ENCODE assay signal across 17 cellular contexts in genomic region chr17:79485991-79486390, GRCh38.
DNase-seq lines count a peak whose midpoint lies in the region; FAIRE-seq and TF ChIP-seq lines count a peak whose summit lies in the region.
"Had no signal": no experiment of that assay in that cellular context is flagged by ENCODE, and none has a peak within 500 bp of the region (broad histone marks: within the 10 kb centered on the region; RNA-seq: fewer than 3 reads in every experiment).

No MANE protein-coding gene starts in this region.

- H3K23ac ChIP-seq in H1 (ENCODE audit: insufficient read length) (no peak overlapping the region), neuronal stem cell (ENCODE audit: low read depth, low read length, poor library complexity) (no peak overlapping the region)

- H3K4ac ChIP-seq in H1 (replicated peaks; ENCODE audit: insufficient read length, low read depth, low read length) (no peak overlapping the region), neuronal stem cell (ENCODE audit: low read length) (peak overlapping the region; percentile 95)

- H2BK12ac ChIP-seq in H1 (ENCODE audit: low read depth, low read length) (0 out of 2 replicates have a peak overlapping the region, but pooled peaks have one; percentile 75), neuronal stem cell (ENCODE audit: low read length) (peak overlapping the region; percentile 93)

- peak overlapping the region; percentile 38; the same call in 1 of the 2 replicates for H3K18ac ChIP-seq in H1 (ENCODE audit: extremely low read depth, low read length)
- peak overlapping the region; percentile 93 for H3K18ac ChIP-seq in neuronal stem cell (ENCODE audit: low read length)

- H4K8ac ChIP-seq in H1 (ENCODE audit: extremely low read depth, insufficient read depth, low read length), result no peak overlapping the region
- no peak overlapping the region for H4K8ac ChIP-seq in neuronal stem cell (ENCODE audit: low read depth, low read length)

- H3K14ac ChIP-seq in H1 (ENCODE audit: insufficient read length), result no peak overlapping the region
- H3K14ac ChIP-seq in neuronal stem cell (ENCODE audit: low read length), result no peak overlapping the region

- 74% methylated on average over 14 of the region's 17 CpGs; no CpG with 5 or more reads in 1 of the 2 experiments for WGBS in H1 (ENCODE audit: extremely low coverage in 1 of 2, insufficient coverage in 1 of 2, insufficient read length in 1 of 2, insufficient replicate concordance in 2 of 2, low coverage in 1 of 2, low lambda C conversion rate in 2 of 2, missing lambda C conversion rate in 1 of 2), 2 experiments
- WGBS in neuronal stem cell (ENCODE audit: extremely low coverage in 2 of 2, insufficient read length in 2 of 2, insufficient replicate concordance in 1 of 2), 2 donors, result no CpG with 5 or more reads among the region's 17 CpGs

- H2BK15ac ChIP-seq in H1 (ENCODE audit: low read length) (peak overlapping the region; percentile 40; the same call in 1 of the 2 replicates), neuronal stem cell (ENCODE audit: low read length) (peak overlapping the region; percentile 96)

- H3K4me1 ChIP-seq in BLaER1 treated with 17β-estradiol and CSF1 and Interleukin-3, amounts not matched to agents 10 nM and 100 nM, result peaks cover 0 to 55% (median 48%) of the 10 kb centered on the region in 10 experiments; a peak in 17 of 20 replicates
- peaks cover 0 to 25% (median 11%) of the 10 kb centered on the region in 4 experiments; a peak in 6 of 7 replicates for H3K4me1 ChIP-seq in H1 (replicated peaks in 1 of 4; ENCODE audit: control insufficient read depth in 3 of 4, insufficient read depth in 4 of 4, low read length in 3 of 4)
- peaks cover 0 to 27% of the 10 kb centered on the region in 2 donors for H3K4me1 ChIP-seq in neuronal stem cell (ENCODE audit: control insufficient read depth in 2 of 2, insufficient read depth in 1 of 2, low read depth in 1 of 2, low read length in 2 of 2)

- H3K27me3 ChIP-seq in BLaER1 treated with 17β-estradiol and CSF1 and Interleukin-3, amounts not matched to agents 10 nM and 100 nM, result peaks cover 38 to 58% (median 46%) of the 10 kb centered on the region in 11 experiments
- H3K27me3 ChIP-seq in WERI-Rb-1 (ENCODE audit: insufficient read depth, low read depth, severe bottlenecking) (no peaks in the 10 kb centered on the region), H1 (replicated peaks in 1 of 4; ENCODE audit: control insufficient read depth in 3 of 4, extremely low read depth in 1 of 4, insufficient read depth in 3 of 4, low read length in 3 of 4) (peaks cover 0 to 3% (median 0%) of the 10 kb centered on the region in 4 experiments; a peak in 2 of 7 replicates), neuronal stem cell (ENCODE audit: control insufficient read depth in 3 of 3, insufficient read depth in 3 of 3, low read depth in 1 of 3, low read length in 3 of 3) (peaks cover 0 to 9% (median 0%) of the 10 kb centered on the region in 3 experiments)

- TF ChIP-seq CTCF in WERI-Rb-1 (IDR thresholded peaks at IDR 0.05; ENCODE audit: low read depth, low read length), result no peak
- TF ChIP-seq CTCF in H1 (IDR thresholded peaks at IDR 0.05; ENCODE audit: control extremely low read depth in 1 of 3, insufficient read depth in 1 of 3, low read depth in 1 of 3, low read length in 3 of 3), result no peak

- H3K4me2 ChIP-seq in BLaER1 treated with 17β-estradiol and CSF1 and Interleukin-3, amounts not matched to agents 10 nM and 100 nM, result peak overlapping the region in 8 of 11 experiments; percentile 28 to 77 (median 60); a peak in 12 of 22 replicates
- no peak overlapping the region; a peak in 1 of 4 replicates for H3K4me2 ChIP-seq in H1 (ENCODE audit: insufficient read depth in 1 of 2, low read depth in 2 of 2, low read length in 2 of 2)
- H3K4me2 ChIP-seq in neuronal stem cell (ENCODE audit: insufficient read depth, low read length, poor library complexity, severe bottlenecking), result no peak overlapping the region

- peaks cover 0 to 19% (median 0%) of the 10 kb centered on the region in 11 experiments; a peak in 4 of 22 replicates for H4K20me1 ChIP-seq in BLaER1 treated with 17β-estradiol and CSF1 and Interleukin-3, amounts not matched to agents 10 nM and 100 nM
- no peaks in the 10 kb centered on the region for H4K20me1 ChIP-seq in H1 (replicated peaks in 1 of 2; ENCODE audit: control insufficient read depth in 1 of 2, insufficient read depth in 2 of 2, low read length in 2 of 2)

- H2AFZ ChIP-seq in H1 (ENCODE audit: low read length), result no peak overlapping the region
- H2AFZ ChIP-seq in neuronal stem cell (ENCODE audit: low read length), result no peak overlapping the region

- H2BK5ac ChIP-seq in H1 (ENCODE audit: low read depth, low read length) (0 out of 2 replicates have a peak overlapping the region, but pooled peaks have one; percentile 52), neuronal stem cell (ENCODE audit: low read length) (no peak overlapping the region)

- H3K23me2 ChIP-seq in H1 (ENCODE audit: low read depth, low read length), result peaks cover 4% of the 10 kb centered on the region; the same call in 1 of the 2 replicates

- H2BK120ac ChIP-seq in H1 (replicated peaks; ENCODE audit: low read depth, low read length) (no peak overlapping the region), neuronal stem cell (ENCODE audit: low read depth, low read length) (no peak overlapping the region)

- POLR2A ChIA-PET in H1 (lab: Charles Lee; ENCODE audit: partially characterized antibody), result interaction anchor here (0.7 kb wide), 1 partner anchor 9 kb away, joined by 3 read pairs; no protein-coding TSS in a partner anchor

- H3K4me3 ChIP-seq in BLaER1 treated with 17β-estradiol and CSF1 and Interleukin-3, amounts not matched to agents 10 nM and 100 nM, result no peak overlapping the region
- H3K4me3 ChIP-seq in WERI-Rb-1 (ENCODE audit: low read depth, low read length) (no peak overlapping the region), H1 (ENCODE audit: extremely low read depth in 1 of 4, insufficient read depth in 2 of 4, low read depth in 3 of 4, low read length in 4 of 4) (no peak overlapping the region), neuronal stem cell (ENCODE audit: low read length in 2 of 2) (no peak overlapping the region)

- no peak overlapping the region for H3K27ac ChIP-seq in BLaER1 treated with 17β-estradiol and CSF1 and Interleukin-3, amounts not matched to agents 10 nM and 100 nM
- H3K27ac ChIP-seq in WERI-Rb-1 (peak overlapping the region; percentile 52), H1 (ENCODE audit: low read depth, low read length) (no peak overlapping the region), neuronal stem cell (replicated peaks; ENCODE audit: low read length) (no peak overlapping the region)

- H3K79me2 ChIP-seq in H1 (ENCODE audit: control insufficient read depth in 1 of 2, insufficient read depth in 2 of 2, low read length in 2 of 2), result no peaks in the 10 kb centered on the region

- no peak overlapping the region for H3K9ac ChIP-seq in BLaER1 treated with 17β-estradiol and CSF1 and Interleukin-3, amounts not matched to agents 10 nM and 100 nM
- H3K9ac ChIP-seq in H1 (replicated peaks in 1 of 4; ENCODE audit: extremely low read depth in 1 of 4, low read depth in 3 of 4, low read length in 3 of 4) (no peak overlapping the region), neuronal stem cell (ENCODE audit: low read depth, low read length, poor library complexity) (no peak overlapping the region)

- H3K9me3 ChIP-seq in BLaER1 treated with 17β-estradiol and CSF1 and Interleukin-3, amounts not matched to agents 10 nM and 100 nM (replicated peaks in 1 of 11), result no peaks in the 10 kb centered on the region
- H3K9me3 ChIP-seq in WERI-Rb-1 (ENCODE audit: severe bottlenecking), result no peaks in the 10 kb centered on the region
- H3K9me3 ChIP-seq in H1 (ENCODE audit: insufficient read depth in 2 of 2, low read depth in 1 of 2, low read length in 1 of 2), result no peaks in the 10 kb centered on the region
- H3K9me3 ChIP-seq in neuronal stem cell (replicated peaks in 1 of 2; ENCODE audit: control insufficient read depth in 2 of 2, insufficient read depth in 1 of 2, low read depth in 1 of 2, low read length in 2 of 2), result no peaks in the 10 kb centered on the region

- no peak for FAIRE-seq in H1 (lab: Jason Lieb, UNC)
- FAIRE-seq: D721Med, GM12892, H54 had no signal

- DNase-seq in WERI-Rb-1, result no peak
- no peak for DNase-seq in H1 (ENCODE audit: low read depth in 1 of 2, low spot score in 2 of 2)
- DNase-seq in neuronal stem cell (ENCODE audit: low spot score), result no peak
- no peak for DNase-seq in NK-92 (lab: John Stamatoyannopoulos, UW; ENCODE audit: unreplicated experiment)
- no peak for DNase-seq in NCI-H128 (lab: John Stamatoyannopoulos, UW; ENCODE audit: unreplicated experiment)
- no peak for DNase-seq in DMS114 treated with DMSO at 0.1 percent for 48 hours (lab: John Stamatoyannopoulos, UW; ENCODE audit: unreplicated experiment)
- DNase-seq in NCI-H2196 (lab: John Stamatoyannopoulos, UW; ENCODE audit: unreplicated experiment), result no peak
- DNase-seq: ACHN; CD8-positive, alpha-beta T cell; COR-L47; DND-41; GDM1; IMR-90 had no signal

- TF ChIP-seq EP300 in H1 (IDR thresholded peaks at IDR 0.05; ENCODE audit: borderline replicate concordance in 1 of 2, low read depth in 2 of 2, low read length in 2 of 2), result no peak

- H4K5ac ChIP-seq in H1 (ENCODE audit: insufficient read length, low read depth, low read length), result no peak overlapping the region

- CTCF ChIA-PET in H1 (lab: Charles Lee; ENCODE audit: partially characterized antibody), result no interaction called here

- no peak for TF ChIP-seq POLR2A in H1 (IDR thresholded peaks at IDR 0.05; ENCODE audit: control extremely low read depth in 1 of 2, low read depth in 2 of 2, low read length in 2 of 2)

- H4K91ac ChIP-seq in H1 (replicated peaks; ENCODE audit: insufficient read length, low read length) (no peak overlapping the region), neuronal stem cell (ENCODE audit: low read depth, low read length, poor library complexity) (no peak overlapping the region)

- H2AK5ac ChIP-seq in H1 (ENCODE audit: low read depth, low read length), result peak overlapping the region; percentile 70; the same call in 1 of the 2 replicates
- H2AK5ac ChIP-seq in neuronal stem cell (ENCODE audit: low read depth, low read length), result peak overlapping the region; percentile 99

- H3K56ac ChIP-seq in H1 (replicated peaks; ENCODE audit: insufficient read length, low read depth, low read length), result no peak overlapping the region

- H2BK20ac ChIP-seq in H1 (ENCODE audit: low read length), result no peak overlapping the region

- H3K79me1 ChIP-seq in H1 (ENCODE audit: low read depth, low read length) (no peaks in the 10 kb centered on the region), neuronal stem cell (ENCODE audit: low read depth, low read length) (no peaks in the 10 kb centered on the region)

- TF ChIP-seq RAD21 in H1 (IDR thresholded peaks at IDR 0.05 in 1 of 2, conservative IDR thresholded peaks at IDR 0.05 in 1 of 2; ENCODE audit: low read depth in 2 of 2, low read length in 2 of 2), result no peak

- H3K36me3 ChIP-seq in BLaER1 treated with 17β-estradiol and CSF1 and Interleukin-3, amounts not matched to agents 10 nM and 100 nM, result no peaks in the 10 kb centered on the region
- H3K36me3 ChIP-seq in WERI-Rb-1, result peaks cover 12% of the 10 kb centered on the region
- no peaks in the 10 kb centered on the region for H3K36me3 ChIP-seq in H1 (ENCODE audit: control insufficient read depth in 2 of 4, insufficient read depth in 4 of 4, low read length in 3 of 4)
- no peaks in the 10 kb centered on the region for H3K36me3 ChIP-seq in neuronal stem cell (replicated peaks in 1 of 2; ENCODE audit: control insufficient read depth in 2 of 2, insufficient read depth in 2 of 2, low read length in 2 of 2)

Comparison
In these comparisons a context has a peak if more than half of its experiments do, and no peak if none do; other contexts are left out.
1. H3K4me2 ChIP-seq: peak in BLaER1 treated with 17β-estradiol and CSF1 and Interleukin-3, amounts not matched to agents 10 nM and 100 nM (8 of 11); none in H1 (0 of 2) and neuronal stem cell (single experiment).